In the genomic region with DNA sequence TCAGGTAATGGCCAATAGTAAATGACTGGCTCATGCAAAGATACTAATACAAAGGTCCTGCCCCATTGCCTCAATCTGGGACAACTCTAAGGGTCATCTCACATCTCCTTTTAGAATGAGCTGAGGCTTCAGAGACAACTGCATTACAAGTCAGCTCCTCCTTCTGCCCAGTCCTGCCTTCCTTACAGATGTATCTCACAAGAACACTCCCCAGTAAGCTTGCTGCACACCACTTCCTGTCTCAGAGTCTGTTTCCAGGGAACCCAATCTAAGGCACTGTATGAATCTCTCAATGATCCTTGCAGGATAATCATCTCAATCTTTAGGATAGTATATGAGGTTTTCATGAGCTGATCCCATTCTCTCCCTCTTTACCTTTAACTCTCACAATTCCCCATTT, we compare ENCODE assay signal across 16 cellular contexts. TPM values are rescaled to one million over a fixed set of nuclear protein-coding genes. Genes with fewer than 3 reads are reported as not detected.
A peak's percentile ranks its signal among the peaks of the same experiment; 100 is the strongest.
DNase-seq lines count a peak whose midpoint lies in the region; ATAC-seq lines count a peak whose summit lies in the region.
"Had no signal": no experiment of that assay in that cellular context is flagged by ENCODE, and none has a peak within 500 bp of the region (broad histone marks: within the 10 kb centered on the region; RNA-seq: fewer than 3 reads in every experiment).

No MANE protein-coding gene starts in this region.

- H3K27ac Mint-ChIP-seq in activated T-helper 1 cell treated with anti-CD3 and anti-CD28 coated beads, Interleukin-12 subunit alpha, Interleukin-12 subunit beta, Interleukin-2, Interleukin-4 antibody, amounts not matched to agents 30 ng/mL and 10 ng/mL and 1 ng/mL, durations not matched to agents 14 hours and 24 hours and 36 hours, result no peak overlapping the region
- H3K27ac Mint-ChIP-seq: activated B cell treated with CpG ODN at 0.5 μM for 24 hours, endodermal cell had no signal

- intact Hi-C loops in activated T-helper 1 cell treated with anti-CD3 and anti-CD28 coated beads, Interleukin-12 subunit alpha, Interleukin-12 subunit beta, Interleukin-2, Interleukin-4 antibody, amounts not matched to agents 30 ng/mL and 10 ng/mL and 1 ng/mL, durations not matched to agents 14 hours and 24 hours and 36 hours (cut with micrococcal nuclease), result no loop called here

- H3K4me1 Mint-ChIP-seq in activated T-helper 1 cell treated with anti-CD3 and anti-CD28 coated beads, Interleukin-12 subunit alpha, Interleukin-12 subunit beta, Interleukin-2, Interleukin-4 antibody, amounts not matched to agents 30 ng/mL and 10 ng/mL and 1 ng/mL, durations not matched to agents 14 hours and 24 hours and 36 hours (ENCODE audit: low read depth), result no peaks in the 10 kb centered on the region

- H3K9me3 Mint-ChIP-seq in activated T-helper 1 cell treated with anti-CD3 and anti-CD28 coated beads, Interleukin-12 subunit alpha, Interleukin-12 subunit beta, Interleukin-2, Interleukin-4 antibody, amounts not matched to agents 30 ng/mL and 10 ng/mL and 1 ng/mL, durations not matched to agents 14 hours and 24 hours and 36 hours, result no peaks in the 10 kb centered on the region
- H3K9me3 Mint-ChIP-seq: activated B cell treated with CpG ODN at 0.5 μM for 24 hours, CD14-positive monocyte, endodermal cell had no signal

- peak; percentile 52 for DNase-seq in ELR (ENCODE audit: low read depth)
- peak; percentile 10 for DNase-seq in UCSD-AML1 (lab: John Stamatoyannopoulos, UW; ENCODE audit: unreplicated experiment)
- peak; percentile 20 for DNase-seq in kidney glomerular epithelial cell (lab: John Stamatoyannopoulos, UW)
- no peak for DNase-seq in SKM-1 (lab: John Stamatoyannopoulos, UW; ENCODE audit: unreplicated experiment)
- no peak for DNase-seq in SIG-M5 treated with dmso at 0.1 percent for 504 hours (lab: John Stamatoyannopoulos, UW; ENCODE audit: unreplicated experiment)
- DNase-seq in activated T-helper 1 cell treated with anti-CD3 and anti-CD28 coated beads, Interleukin-12 subunit alpha, Interleukin-12 subunit beta, Interleukin-2, Interleukin-4 antibody, amounts not matched to agents 30 ng/mL and 10 ng/mL and 1 ng/mL, durations not matched to agents 14 hours and 24 hours and 36 hours (ENCODE audit: low spot score), result no peak
- DNase-seq: activated B cell treated with CpG ODN at 0.5 μM for 24 hours, activated T-cell treated with anti-CD3 and anti-CD28 coated beads for 4 hours, endodermal cell, hippocampal formation, mesendoderm, psoas muscle had no signal

- H3K4me3 Mint-ChIP-seq in activated T-helper 1 cell treated with anti-CD3 and anti-CD28 coated beads, Interleukin-12 subunit alpha, Interleukin-12 subunit beta, Interleukin-2, Interleukin-4 antibody, amounts not matched to agents 30 ng/mL and 10 ng/mL and 1 ng/mL, durations not matched to agents 14 hours and 24 hours and 36 hours, result no peak overlapping the region
- H3K4me3 Mint-ChIP-seq: activated B cell treated with CpG ODN at 0.5 μM for 24 hours, CD14-positive monocyte, endodermal cell had no signal

- ATAC-seq in HG03432 (IDR thresholded peaks at IDR 0.05; ENCODE audit: unreplicated experiment), result peak; percentile 61
- ATAC-seq in GM19324 (IDR thresholded peaks at IDR 0.05; ENCODE audit: low FRiP score, unreplicated experiment), result no peak
- ATAC-seq: HCT116, psoas muscle had no signal

- H3K36me3 Mint-ChIP-seq in activated T-helper 1 cell treated with anti-CD3 and anti-CD28 coated beads, Interleukin-12 subunit alpha, Interleukin-12 subunit beta, Interleukin-2, Interleukin-4 antibody, amounts not matched to agents 30 ng/mL and 10 ng/mL and 1 ng/mL, durations not matched to agents 14 hours and 24 hours and 36 hours (ENCODE audit: low read depth), result no peaks in the 10 kb centered on the region
- H3K36me3 Mint-ChIP-seq: CD14-positive monocyte had no signal

- peaks cover 2% of the 10 kb centered on the region for H3K27me3 Mint-ChIP-seq in activated T-helper 1 cell treated with anti-CD3 and anti-CD28 coated beads, Interleukin-12 subunit alpha, Interleukin-12 subunit beta, Interleukin-2, Interleukin-4 antibody, amounts not matched to agents 30 ng/mL and 10 ng/mL and 1 ng/mL, durations not matched to agents 14 hours and 24 hours and 36 hours (ENCODE audit: insufficient read depth)

RNA-seq across cellular contexts. Expression of a gene that starts 57.8 kb away (rescaled TPM):
- 23.3 and 32.3 TPM in 2 replicates for total RNA-seq in activated T-helper 1 cell treated with anti-CD3 and anti-CD28 coated beads, Interleukin-12 subunit alpha, Interleukin-12 subunit beta, Interleukin-2, Interleukin-4 antibody, amounts not matched to agents 30 ng/mL and 10 ng/mL and 1 ng/mL, durations not matched to agents 14 hours and 24 hours and 36 hours

Comparison
In these comparisons a context has a peak if more than half of its experiments do, and no peak if none do; other contexts are left out.
1. DNase-seq: peak in ELR (single experiment), UCSD-AML1 (single experiment) and kidney glomerular epithelial cell (single experiment); none in SKM-1 (single experiment), SIG-M5 treated with dmso at 0.1 percent for 504 hours (single experiment) and activated T-helper 1 cell treated with anti-CD3 and anti-CD28 coated beads, Interleukin-12 subunit alpha, Interleukin-12 subunit beta, Interleukin-2, Interleukin-4 antibody, amounts not matched to agents 30 ng/mL and 10 ng/mL and 1 ng/mL, durations not matched to agents 14 hours and 24 hours and 36 hours (single experiment).